8 cellular contexts compared by ENCODE assay signal in the genomic region with DNA sequence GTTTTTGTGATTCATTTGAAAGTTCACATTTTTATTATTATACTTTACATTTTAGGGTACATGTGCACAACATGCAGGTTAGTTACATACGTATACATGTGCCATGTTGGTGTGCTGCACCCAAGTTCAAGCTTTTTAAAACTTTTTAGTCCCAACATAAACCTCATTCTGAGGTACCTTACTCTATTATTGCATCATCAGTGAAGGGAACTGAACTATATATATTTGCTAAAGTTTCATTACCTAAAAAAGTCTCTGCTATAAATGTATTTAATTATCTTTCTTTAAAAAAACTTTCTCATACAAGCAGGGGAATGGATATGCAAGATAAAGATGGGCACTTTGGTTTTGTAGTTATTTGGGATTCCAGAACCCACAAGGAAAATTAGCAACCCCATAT.
"Had no signal": no experiment of that assay in that cellular context is flagged by ENCODE, and none has a peak within 500 bp of the region (broad histone marks: within the 10 kb centered on the region; RNA-seq: fewer than 3 reads in every experiment).

No MANE protein-coding gene starts in this region.

- ATAC-seq: HCT116 had no signal

- H3K4me3 ChIP-seq: GM23248, HAP-1 had no signal

- H3K4me1 ChIP-seq: HAP-1 had no signal

- H3K9ac ChIP-seq: GM23248 had no signal

- H3K36me3 ChIP-seq: HAP-1 had no signal

- H3K9me3 ChIP-seq: HAP-1 had no signal

- DNase-seq: GM23248, GOT3, H7, HFFc6, KG1 had no signal

- H2AFZ ChIP-seq: GM23248 had no signal

- H3K27ac ChIP-seq: GM23248, HL-60 had no signal
